8 cellular contexts compared by ENCODE assay signal in genomic region chr7:128030263-128030998, GRCh38. TPM values are rescaled to one million over a fixed set of nuclear protein-coding genes. Genes with fewer than 3 reads are reported as not detected.
DNase-seq lines count a peak whose midpoint lies in the region; ATAC-seq, FAIRE-seq and TF ChIP-seq lines count a peak whose summit lies in the region.

No MANE protein-coding gene starts in this region.

- FAIRE-seq in RCC 7860 (lab: Jason Lieb, UNC): no peak

- H3K27ac ChIP-seq in HEK293 (ENCODE audit: extremely low read depth, low read depth, low read length): no peak overlapping the region
- H3K27ac ChIP-seq in skeletal muscle tissue (ENCODE audit: low read depth, low read length): no peak overlapping the region

- H3K4me1 Mint-ChIP-seq in activated naive CD8-positive, alpha-beta T cell (ENCODE audit: low read depth): peaks cover 14% of the 10 kb centered on the region
- H3K4me1 Mint-ChIP-seq in immature natural killer cell: peaks cover 20 to 21% of the 10 kb centered on the region in 2 donors

- peaks cover 1% of the 10 kb centered on the region for H3K27me3 Mint-ChIP-seq in activated naive CD8-positive, alpha-beta T cell
- H3K27me3 Mint-ChIP-seq in immature natural killer cell (ENCODE audit: low read depth in 3 of 3): peaks cover 7 to 16% (median 9%) of the 10 kb centered on the region in 3 donors

- H3K4me3 ChIP-seq in HEK293 (ENCODE audit: low read depth, low read length) (peak overlapping the region; percentile 23; the same call in 1 of the 2 replicates), skeletal muscle tissue (ENCODE audit: low read length in 3 of 3) (peak overlapping the region in 2 of 3 donors; percentile 22 to 38)

- DNase-seq in immature natural killer cell (no peak), sciatic nerve (ENCODE audit: low spot score) (no peak), GM19238 (ENCODE audit: insufficient read length, low spot score) (no peak), RCC 7860 (ENCODE audit: low spot score) (no peak)
- DNase-seq in activated CD4-positive, CD25-positive, alpha-beta regulatory T cell treated with anti-CD3 and anti-CD28 coated beads, Interleukin-2, amount 50 U/mL, for 72 hours: no peak

- H3K9me3 Mint-ChIP-seq in activated naive CD8-positive, alpha-beta T cell (ENCODE audit: low read depth): no peaks in the 10 kb centered on the region
- H3K9me3 Mint-ChIP-seq in immature natural killer cell: no peaks in the 10 kb centered on the region

- no peak for ATAC-seq in sciatic nerve

- no peak for TF ChIP-seq CTCF in HEK293 (tag by site-specific recombination; IDR thresholded peaks at IDR 0.05)

- H3K9me3 ChIP-seq in HEK293 (ENCODE audit: control insufficient read depth, insufficient read depth, low read depth, low read length) (no peaks in the 10 kb centered on the region), skeletal muscle tissue (ENCODE audit: control insufficient read depth in 3 of 3, low read length in 3 of 3) (no peaks in the 10 kb centered on the region)

- H3K36me3 ChIP-seq in HEK293 (ENCODE audit: control insufficient read depth in 2 of 2, insufficient read depth in 1 of 2, low read length in 2 of 2) (peaks cover 0 to 11% of the 10 kb centered on the region in 2 experiments; a peak in 1 of 3 replicates), skeletal muscle tissue (ENCODE audit: control insufficient read depth in 3 of 3, insufficient read depth in 3 of 3, low read length in 3 of 3) (peaks cover 0 to 7% (median 6%) of the 10 kb centered on the region in 3 donors)

- CTCF ChIA-PET in HEK293 (lab: Yijun Ruan, JAX): interaction anchor here (0.6 to 1.7 kb wide), 3 partner anchors 10 to 322 kb away, joined by 3 to 5 read pairs (median 4); no protein-coding TSS in a partner anchor

- H3K27me3 ChIP-seq in skeletal muscle tissue (ENCODE audit: control insufficient read depth in 3 of 3, insufficient read depth in 3 of 3, low read length in 3 of 3): peaks cover 0 to 25% (median 4%) of the 10 kb centered on the region in 3 donors

- H3K4me1 ChIP-seq in HEK293 (ENCODE audit: control insufficient read depth, insufficient read depth, low read length) (no peaks in the 10 kb centered on the region; the same call in none of the 2 replicates), skeletal muscle tissue (ENCODE audit: control insufficient read depth in 3 of 3, insufficient read depth in 3 of 3, low read length in 3 of 3) (peaks cover 13 to 22% (median 14%) of the 10 kb centered on the region in 3 donors)

- POLR2A ChIA-PET in HEK293 (lab: Yijun Ruan, JAX): interaction anchor here (0.7 to 1.4 kb wide), 3 partner anchors 9 to 304 kb away, joined by 3 to 4 read pairs (median 3); no protein-coding TSS in a partner anchor

- H3K27ac Mint-ChIP-seq in activated naive CD8-positive, alpha-beta T cell: no peak overlapping the region
- H3K27ac Mint-ChIP-seq in immature natural killer cell: no peak overlapping the region

- peaks cover 12% of the 10 kb centered on the region for H3K36me3 Mint-ChIP-seq in activated naive CD8-positive, alpha-beta T cell
- H3K36me3 Mint-ChIP-seq in immature natural killer cell: peaks cover 7 to 14% (median 7%) of the 10 kb centered on the region in 3 donors

- no peak overlapping the region for H3K9ac ChIP-seq in skeletal muscle tissue (ENCODE audit: low read depth in 1 of 3, low read length in 3 of 3)

- intact Hi-C loops in sciatic nerve (cut with DNase I): no loop called here

- H3K4me3 Mint-ChIP-seq in activated naive CD8-positive, alpha-beta T cell: peak overlapping the region; percentile 72
- H3K4me3 Mint-ChIP-seq in immature natural killer cell: peak overlapping the region; percentile 49 to 71 (median 64)

TF ChIP-seq in HEK293, 187 proteins besides CTCF, POLR2A, EP300 and RAD21:
- TF ChIP-seq ZNF677 (tag by site-specific recombination; IDR thresholded peaks at IDR 0.05) (no peak), ZNF670 (tag by site-specific recombination; IDR thresholded peaks at IDR 0.05; ENCODE audit: low read depth) (no peak), ZNF155 (tag by site-specific recombination; IDR thresholded peaks at IDR 0.05) (no peak), ZNF398 (tag by site-specific recombination; IDR thresholded peaks at IDR 0.05) (peak; percentile 60)
TF ChIP-seq in HEK293: peak in this region for 1.

RNA-seq across cellular contexts. Expression of gene LRRC4, which starts 0.8 kb away (rescaled TPM):
- under 1 TPM in 2 of 3 donors, not detected in 1; 0.08 to 0.36 TPM for polyA plus RNA-seq in immature natural killer cell
- total RNA-seq in skeletal muscle tissue: 1.0 TPM
- 14.7 TPM for total RNA-seq in sciatic nerve
